17 cellular contexts compared by ENCODE assay signal in genomic region chr2:157419031-157419580, GRCh38. TPM values are rescaled to one million over a fixed set of nuclear protein-coding genes. Genes with fewer than 3 reads are reported as not detected.
DNase-seq lines count a peak whose midpoint lies in the region; ATAC-seq and TF ChIP-seq lines count a peak whose summit lies in the region.
"Had no signal": no experiment of that assay in that cellular context is flagged by ENCODE, and none has a peak within 500 bp of the region (broad histone marks: within the 10 kb centered on the region; RNA-seq: fewer than 3 reads in every experiment).

No MANE protein-coding gene starts in this region.

- H3K9me3 ChIP-seq in effector memory CD4-positive, alpha-beta T cell (ENCODE audit: control insufficient read depth, low read length), result no peaks in the 10 kb centered on the region
- peaks cover 5% of the 10 kb centered on the region for H3K9me3 ChIP-seq in smooth muscle cell (replicated peaks; ENCODE audit: low read depth)
- H3K9me3 ChIP-seq in tibial artery, result no peaks in the 10 kb centered on the region

- H3K27me3 ChIP-seq in effector memory CD4-positive, alpha-beta T cell (replicated peaks; ENCODE audit: control insufficient read depth, insufficient read depth, low read length, poor library complexity, severe bottlenecking), result no peaks in the 10 kb centered on the region
- H3K27me3 ChIP-seq in smooth muscle cell (ENCODE audit: low read depth), result no peaks in the 10 kb centered on the region
- H3K27me3 ChIP-seq in tibial artery, result no peaks in the 10 kb centered on the region

- H3K4me1 Mint-ChIP-seq in activated CD4-positive, alpha-beta T cell treated with anti-CD3 and anti-CD28 coated beads, Interleukin-2, amount 10 ng/mL, durations not matched to agents 24 days and 14 days, result peaks cover 70% of the 10 kb centered on the region
- peaks cover 71% of the 10 kb centered on the region for H3K4me1 Mint-ChIP-seq in T-helper 1 cell treated with Interleukin-12 subunit alpha and Interleukin-12 subunit beta and Interleukin-4 antibody, amounts not matched to agents 30 μg/mL and 1 μg/mL, for 36 hours (ENCODE audit: low read depth)
- peaks cover 47 to 77% of the 10 kb centered on the region in 2 donors for H3K4me1 Mint-ChIP-seq in stimulated activated naive B cell treated with anti-CD40 and anti-IgM and Interleukin-4, amounts not matched to agents 10 μg/mL and 1 μg/mL and 100 μg/mL, for 72 hours

- peaks cover 58% of the 10 kb centered on the region for H3K4me1 ChIP-seq in effector memory CD4-positive, alpha-beta T cell (ENCODE audit: control insufficient read depth, insufficient read depth, low read length, poor library complexity, severe bottlenecking)
- H3K4me1 ChIP-seq in smooth muscle cell (ENCODE audit: low read depth) (no peaks in the 10 kb centered on the region), tibial artery (no peaks in the 10 kb centered on the region)

- no peaks in the 10 kb centered on the region for H4K20me1 ChIP-seq in smooth muscle cell (ENCODE audit: low read depth)

- peak overlapping the region; percentile 74 for H3K4me3 Mint-ChIP-seq in activated CD4-positive, alpha-beta T cell treated with anti-CD3 and anti-CD28 coated beads, Interleukin-2, amount 10 ng/mL, durations not matched to agents 24 days and 14 days
- peak overlapping the region; percentile 70 for H3K4me3 Mint-ChIP-seq in T-helper 1 cell treated with Interleukin-12 subunit alpha and Interleukin-12 subunit beta and Interleukin-4 antibody, amounts not matched to agents 30 μg/mL and 1 μg/mL, for 36 hours
- peak overlapping the region; percentile 25 to 52 for H3K4me3 Mint-ChIP-seq in stimulated activated naive B cell treated with anti-CD40 and anti-IgM and Interleukin-4, amounts not matched to agents 10 μg/mL and 1 μg/mL and 100 μg/mL, for 72 hours

- H3K4me2 ChIP-seq in smooth muscle cell, result no peak overlapping the region

- peak overlapping the region; percentile 84 for H3K27ac Mint-ChIP-seq in activated CD4-positive, alpha-beta T cell treated with anti-CD3 and anti-CD28 coated beads, Interleukin-2, amount 10 ng/mL, durations not matched to agents 24 days and 14 days
- peak overlapping the region; percentile 91 for H3K27ac Mint-ChIP-seq in T-helper 1 cell treated with Interleukin-12 subunit alpha and Interleukin-12 subunit beta and Interleukin-4 antibody, amounts not matched to agents 30 μg/mL and 1 μg/mL, for 36 hours
- peak overlapping the region; percentile 90 for H3K27ac Mint-ChIP-seq in stimulated activated naive B cell treated with anti-CD40 and anti-IgM and Interleukin-4, amounts not matched to agents 10 μg/mL and 1 μg/mL and 100 μg/mL, for 72 hours

- peak; percentile 72 for DNase-seq in activated CD4-positive, alpha-beta T cell treated with anti-CD3 and anti-CD28 coated beads, Interleukin-2, amount 10 ng/mL, durations not matched to agents 24 days and 14 days
- DNase-seq in activated CD4-positive, alpha-beta T cell treated with anti-CD3 and anti-CD28 coated beads for 1 hour, result no peak
- no peak for DNase-seq in effector memory CD4-positive, alpha-beta T cell
- DNase-seq in stimulated activated naive B cell treated with anti-CD40 and anti-IgM and Interleukin-4, amounts not matched to agents 10 μg/mL and 1 μg/mL and 100 μg/mL, for 72 hours, result no peak
- no peak for DNase-seq in smooth muscle cell (lab: John Stamatoyannopoulos, UW; ENCODE audit: unreplicated experiment)
- DNase-seq in tibial artery, result no peak
- DNase-seq in foreskin melanocyte, result no peak
- DNase-seq: activated CD4-positive, CD25-positive, alpha-beta regulatory T cell treated with anti-CD3 and anti-CD28 coated beads, Interleukin-2, amount 50 U/mL, for 72 hours; IMR-90; NCI-H1417 treated with DMSO at 0.1 percent for 48 hours; NCI-H446; PC-3; stimulated activated CD4-positive, alpha-beta T cell treated with anti-CD3 and anti-CD28 coated beads, Interleukin-4, amount 100 ng/mL, for 24 hours; stimulated activated naive CD4-positive, alpha-beta T cell treated with Interleukin-2 at 50 U/mL for 16 hours; SW 1271 had no signal

- 92% methylated on average over 12 of the region's 12 CpGs for WGBS in smooth muscle cell (ENCODE audit: low lambda C conversion rate)

- no peak overlapping the region for H3K9ac ChIP-seq in smooth muscle cell (ENCODE audit: low read depth)

- no peak overlapping the region for H3K4me3 ChIP-seq in effector memory CD4-positive, alpha-beta T cell (ENCODE audit: insufficient read depth, low read depth, low read length, poor library complexity, severe bottlenecking)
- H3K4me3 ChIP-seq in smooth muscle cell (no peak overlapping the region), tibial artery (no peak overlapping the region)

- ATAC-seq in stimulated activated naive B cell treated with anti-CD40 and anti-IgM and Interleukin-4, amounts not matched to agents 10 μg/mL and 1 μg/mL and 100 μg/mL, for 72 hours (replicated peaks), result no peak
- ATAC-seq: PC-3 had no signal

- intact Hi-C loops in activated CD4-positive, alpha-beta T cell treated with anti-CD3 and anti-CD28 coated beads, Interleukin-2, amount 10 ng/mL, durations not matched to agents 24 days and 14 days (cut with micrococcal nuclease), result no loop called here
- intact Hi-C loops in tibial artery (cut with DNase I; ENCODE audit: low total_unique reads), result no loop called here

- no peaks in the 10 kb centered on the region for H3K27me3 Mint-ChIP-seq in activated CD4-positive, alpha-beta T cell treated with anti-CD3 and anti-CD28 coated beads, Interleukin-2, amount 10 ng/mL, durations not matched to agents 24 days and 14 days
- no peaks in the 10 kb centered on the region for H3K27me3 Mint-ChIP-seq in T-helper 1 cell treated with Interleukin-12 subunit alpha and Interleukin-12 subunit beta and Interleukin-4 antibody, amounts not matched to agents 30 μg/mL and 1 μg/mL, for 36 hours (ENCODE audit: low read depth)
- H3K27me3 Mint-ChIP-seq in stimulated activated naive B cell treated with anti-CD40 and anti-IgM and Interleukin-4, amounts not matched to agents 10 μg/mL and 1 μg/mL and 100 μg/mL, for 72 hours, result no peaks in the 10 kb centered on the region

- H3K36me3 Mint-ChIP-seq in activated CD4-positive, alpha-beta T cell treated with anti-CD3 and anti-CD28 coated beads, Interleukin-2, amount 10 ng/mL, durations not matched to agents 24 days and 14 days (ENCODE audit: low read depth), result peaks cover 78% of the 10 kb centered on the region
- H3K36me3 Mint-ChIP-seq in T-helper 1 cell treated with Interleukin-12 subunit alpha and Interleukin-12 subunit beta and Interleukin-4 antibody, amounts not matched to agents 30 μg/mL and 1 μg/mL, for 36 hours (ENCODE audit: low read depth), result peaks cover 78% of the 10 kb centered on the region
- peaks cover 56 to 70% of the 10 kb centered on the region in 2 donors for H3K36me3 Mint-ChIP-seq in stimulated activated naive B cell treated with anti-CD40 and anti-IgM and Interleukin-4, amounts not matched to agents 10 μg/mL and 1 μg/mL and 100 μg/mL, for 72 hours

- no peak for TF ChIP-seq CTCF in smooth muscle cell (IDR thresholded peaks at IDR 0.05; ENCODE audit: borderline replicate concordance, insufficient read depth, poor library complexity, severe bottlenecking)
- TF ChIP-seq CTCF in tibial artery (IDR thresholded peaks at IDR 0.05), result no peak

- H3K27ac ChIP-seq in effector memory CD4-positive, alpha-beta T cell (ENCODE audit: insufficient read depth, low read length, poor library complexity, severe bottlenecking), result peak overlapping the region; percentile 80
- H3K27ac ChIP-seq in smooth muscle cell (ENCODE audit: low read depth), result no peak overlapping the region
- no peak overlapping the region for H3K27ac ChIP-seq in tibial artery

- H2AFZ ChIP-seq in smooth muscle cell (ENCODE audit: low read depth), result no peak overlapping the region

- no peaks in the 10 kb centered on the region for H3K79me2 ChIP-seq in smooth muscle cell (ENCODE audit: low read depth)

- no peaks in the 10 kb centered on the region for H3F3A ChIP-seq in smooth muscle cell (ENCODE audit: low read depth)

- peaks cover 83% of the 10 kb centered on the region for H3K36me3 ChIP-seq in effector memory CD4-positive, alpha-beta T cell (ENCODE audit: control insufficient read depth, insufficient read depth, low read length)
- H3K36me3 ChIP-seq in smooth muscle cell (ENCODE audit: low read depth), result no peaks in the 10 kb centered on the region
- no peaks in the 10 kb centered on the region for H3K36me3 ChIP-seq in tibial artery

- H3K9me3 Mint-ChIP-seq in activated CD4-positive, alpha-beta T cell treated with anti-CD3 and anti-CD28 coated beads, Interleukin-2, amount 10 ng/mL, durations not matched to agents 24 days and 14 days, result no peaks in the 10 kb centered on the region
- no peaks in the 10 kb centered on the region for H3K9me3 Mint-ChIP-seq in T-helper 1 cell treated with Interleukin-12 subunit alpha and Interleukin-12 subunit beta and Interleukin-4 antibody, amounts not matched to agents 30 μg/mL and 1 μg/mL, for 36 hours
- H3K9me3 Mint-ChIP-seq in stimulated activated naive B cell treated with anti-CD40 and anti-IgM and Interleukin-4, amounts not matched to agents 10 μg/mL and 1 μg/mL and 100 μg/mL, for 72 hours, result peaks cover 0 to 3% of the 10 kb centered on the region in 2 donors

RNA-seq across cellular contexts. Expression of gene CYTIP, which starts 24.8 kb away (rescaled TPM):
- 320 and 321 TPM in 2 replicates for total RNA-seq in activated CD4-positive, alpha-beta T cell treated with anti-CD3 and anti-CD28 coated beads, Interleukin-2, amount 10 ng/mL, durations not matched to agents 24 days and 14 days
- not detected in 2 replicates for total RNA-seq in smooth muscle cell
- not detected in 2 replicates for polyA plus RNA-seq in smooth muscle cell
- total RNA-seq: A673, IMR-90 had no signal
- polyA plus RNA-seq: IMR-90 had no signal

Comparison
In these comparisons a context has a peak if more than half of its experiments do, and no peak if none do; other contexts are left out.
1. RNA of gene CYTIP, which starts 24.8 kb away (total RNA-seq): 320 to 321 TPM in activated CD4-positive, alpha-beta T cell treated with anti-CD3 and anti-CD28 coated beads, Interleukin-2, amount 10 ng/mL, durations not matched to agents 24 days and 14 days; not detected in smooth muscle cell; every median in the first group is over 100 times any median in the second.
2. Peak in every context shown above with its lines, with median percentiles within 50 percentile points of each other: H3K27ac Mint-ChIP-seq and H3K4me3 Mint-ChIP-seq.